Comparison of ENCODE assay signal across 28 cellular contexts in the genomic region with DNA sequence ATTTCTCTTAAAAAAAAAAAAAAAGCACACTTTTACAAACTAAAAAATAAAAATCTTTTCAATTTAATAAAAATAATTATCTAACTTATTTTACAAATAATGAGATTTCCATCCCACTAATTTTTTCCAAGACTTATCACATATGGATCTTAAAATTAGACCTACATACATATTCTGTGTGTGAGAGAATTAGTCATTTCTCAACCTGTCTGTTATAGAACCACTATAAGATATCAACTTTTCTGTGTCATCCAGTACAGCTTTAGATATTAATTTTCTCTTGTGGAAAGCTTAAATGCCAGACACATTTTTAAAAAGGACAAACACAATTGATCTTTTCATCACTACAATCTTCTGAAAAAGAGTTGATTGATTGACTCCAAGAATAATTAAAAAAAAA.
"Had no signal": no experiment of that assay in that cellular context is flagged by ENCODE, and none has a peak within 500 bp of the region (broad histone marks: within the 10 kb centered on the region; RNA-seq: fewer than 3 reads in every experiment).

No MANE protein-coding gene starts in this region.

- H3K4me3 ChIP-seq: Peyer's patch had no signal

- DNase-seq: activated CD4-positive, alpha-beta T cell treated with anti-CD3 and anti-CD28 coated beads, Interleukin-2, amount 10 ng/mL, durations not matched to agents 24 days and 14 days; activated CD4-positive, alpha-beta T cell treated with anti-CD3 and anti-CD28 coated beads, Interleukin-2, amount 50 U/mL, for 4 hours; activated CD8-positive, alpha-beta T cell treated with anti-CD3 and anti-CD28 coated beads for 36 hours; activated effector memory CD4-positive, alpha-beta T cell treated with anti-CD3 and anti-CD28 coated beads, Interleukin-2, amount 50 U/mL, for 16 hours; activated naive CD4-positive, alpha-beta T cell; activated naive CD4-positive, alpha-beta T cell treated with anti-CD3 and anti-CD28 coated beads, Interleukin-2, amount 50 U/mL, for 16 hours; activated naive CD8-positive, alpha-beta T cell treated with anti-CD3 and anti-CD28 coated beads for 36 hours; activated T-cell treated with anti-CD3 and anti-CD28 coated beads, Interleukin-2, amount 50 U/mL, for 1 hour; activated T-cell treated with anti-CD3 and anti-CD28 coated beads, Interleukin-2, amount 50 U/mL, for 72 hours; amniotic stem cell; aorta; brain microvascular endothelial cell; central memory CD4-positive, alpha-beta T cell; Karpas-422; NCI-H1105; NCI-H1417 treated with DMSO at 0.1 percent for 48 hours; NCI-H1930; NCI-H2081 treated with DMSO at 0.1 percent for 48 hours; NCI-H226; NCI-H446 treated with DMSO at 0.1 percent for 48 hours; NCI-H524 treated with DMSO at 0.1 percent for 48 hours; Peyer's patch; RPMI8226; SHP77 treated with DMSO at 0.1 percent for 48 hours; T-cell; T-helper 17 cell had no signal

- H3K27ac Mint-ChIP-seq: activated CD4-positive, alpha-beta T cell treated with anti-CD3 and anti-CD28 coated beads, Interleukin-2, amount 10 ng/mL, durations not matched to agents 24 days and 14 days; activated CD8-positive, alpha-beta T cell treated with anti-CD3 and anti-CD28 coated beads for 36 hours; activated naive CD8-positive, alpha-beta T cell treated with anti-CD3 and anti-CD28 coated beads for 36 hours; activated T-cell treated with anti-CD3 and anti-CD28 coated beads, Interleukin-2, amount 50 U/mL, for 72 hours; activated T-helper 17 cell treated with anti-CD3 and anti-CD28 coated beads, Interleukin-2, amount 50 U/mL, for 72 hours; T-cell; T-helper 17 cell had no signal

- H3K9me3 ChIP-seq: Peyer's patch had no signal

- ATAC-seq: activated CD8-positive, alpha-beta T cell treated with anti-CD3 and anti-CD28 coated beads for 36 hours; activated T-cell treated with anti-CD3 and anti-CD28 coated beads, Interleukin-2, amount 50 U/mL, for 72 hours; activated T-helper 17 cell treated with anti-CD3 and anti-CD28 coated beads, Interleukin-2, amount 50 U/mL, for 72 hours; SK-N-SH treated with all-trans-retinoic acid at 6 μM for 48 hours; T-cell; T-helper 17 cell had no signal

- H3K27me3 Mint-ChIP-seq: activated CD4-positive, alpha-beta T cell treated with anti-CD3 and anti-CD28 coated beads, Interleukin-2, amount 10 ng/mL, durations not matched to agents 24 days and 14 days; activated CD8-positive, alpha-beta T cell treated with anti-CD3 and anti-CD28 coated beads for 36 hours; activated naive CD8-positive, alpha-beta T cell treated with anti-CD3 and anti-CD28 coated beads for 36 hours; activated T-helper 17 cell treated with anti-CD3 and anti-CD28 coated beads, Interleukin-2, amount 50 U/mL, for 72 hours; T-cell; T-helper 17 cell had no signal

- H3K4me1 ChIP-seq: Peyer's patch had no signal

- H3K4me3 Mint-ChIP-seq: activated CD4-positive, alpha-beta T cell treated with anti-CD3 and anti-CD28 coated beads, Interleukin-2, amount 10 ng/mL, durations not matched to agents 24 days and 14 days; activated CD8-positive, alpha-beta T cell treated with anti-CD3 and anti-CD28 coated beads for 36 hours; activated naive CD8-positive, alpha-beta T cell treated with anti-CD3 and anti-CD28 coated beads for 36 hours; activated T-cell treated with anti-CD3 and anti-CD28 coated beads, Interleukin-2, amount 50 U/mL, for 72 hours; activated T-helper 17 cell treated with anti-CD3 and anti-CD28 coated beads, Interleukin-2, amount 50 U/mL, for 72 hours; T-cell; T-helper 17 cell had no signal

- H3K36me3 ChIP-seq: brain microvascular endothelial cell, Peyer's patch had no signal

- H3K27me3 ChIP-seq: brain microvascular endothelial cell, Peyer's patch had no signal

- H3K27ac ChIP-seq: brain microvascular endothelial cell, Peyer's patch had no signal

- H3K4me1 Mint-ChIP-seq: activated CD4-positive, alpha-beta T cell treated with anti-CD3 and anti-CD28 coated beads, Interleukin-2, amount 10 ng/mL, durations not matched to agents 24 days and 14 days; activated naive CD8-positive, alpha-beta T cell treated with anti-CD3 and anti-CD28 coated beads for 36 hours; activated T-helper 17 cell treated with anti-CD3 and anti-CD28 coated beads, Interleukin-2, amount 50 U/mL, for 72 hours; T-cell had no signal

- H3K9me3 Mint-ChIP-seq: activated CD4-positive, alpha-beta T cell treated with anti-CD3 and anti-CD28 coated beads, Interleukin-2, amount 10 ng/mL, durations not matched to agents 24 days and 14 days; activated CD8-positive, alpha-beta T cell treated with anti-CD3 and anti-CD28 coated beads for 36 hours; activated naive CD8-positive, alpha-beta T cell treated with anti-CD3 and anti-CD28 coated beads for 36 hours; activated T-cell treated with anti-CD3 and anti-CD28 coated beads, Interleukin-2, amount 50 U/mL, for 72 hours; activated T-helper 17 cell treated with anti-CD3 and anti-CD28 coated beads, Interleukin-2, amount 50 U/mL, for 72 hours; T-cell had no signal
